ENCODE assay signal across 13 cellular contexts in the genomic region with DNA sequence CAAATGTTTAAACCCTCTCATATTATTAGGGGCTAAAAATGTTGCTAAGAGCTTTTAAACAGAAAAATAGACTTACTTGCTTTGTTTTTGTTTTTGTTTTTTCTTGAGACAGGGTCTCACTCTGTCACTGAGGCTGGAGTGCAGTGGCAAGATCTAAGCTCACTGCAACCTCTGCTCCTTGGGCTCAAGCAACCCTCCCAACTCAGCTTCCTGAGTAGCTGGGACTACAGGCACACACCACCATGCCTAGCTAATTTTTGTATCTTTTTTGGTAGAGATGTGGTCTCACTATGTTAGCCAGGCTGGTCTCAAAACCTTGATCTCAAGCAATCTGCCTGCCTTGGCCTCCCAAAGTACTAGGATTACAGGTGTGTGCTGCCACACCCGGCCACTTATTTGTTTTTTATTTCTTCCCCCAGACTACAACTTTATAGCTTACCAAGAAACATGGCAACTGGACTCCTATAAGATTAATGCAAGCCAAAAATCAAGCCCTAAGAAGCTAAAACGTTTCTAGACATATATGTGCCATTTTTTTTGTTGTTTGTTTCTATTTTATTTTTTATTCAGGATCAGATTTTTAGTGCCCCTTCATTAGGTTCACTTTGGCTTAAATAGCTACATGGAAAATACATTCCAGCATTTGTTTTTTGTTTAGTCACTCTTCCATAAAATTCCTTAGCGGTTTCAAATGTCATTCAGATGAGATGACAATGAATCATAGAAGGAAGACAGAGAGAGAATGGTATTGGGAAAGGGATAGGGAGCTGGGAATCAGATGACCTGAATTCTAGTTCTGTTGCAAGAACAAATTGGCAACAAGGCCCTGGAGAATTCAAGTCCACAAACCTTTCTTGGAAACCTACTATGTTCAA.
DNase-seq lines count a peak whose midpoint lies in the region; ATAC-seq lines count a peak whose summit lies in the region.
"Had no signal": no experiment of that assay in that cellular context is flagged by ENCODE, and none has a peak within 500 bp of the region (broad histone marks: within the 10 kb centered on the region; RNA-seq: fewer than 3 reads in every experiment).

No MANE protein-coding gene starts in this region.

- in situ Hi-C loops in GM23248 (cut with MboI), result no loop called here

- no peaks in the 10 kb centered on the region for H3K9me3 ChIP-seq in GM23248 (ENCODE audit: low read depth)
- no peaks in the 10 kb centered on the region for H3K9me3 ChIP-seq in SJSA1 (replicated peaks)
- no peaks in the 10 kb centered on the region for H3K9me3 ChIP-seq in skeletal muscle satellite cell (replicated peaks; ENCODE audit: low read length)
- no peaks in the 10 kb centered on the region for H3K9me3 ChIP-seq in naive thymus-derived CD4-positive, alpha-beta T cell (ENCODE audit: control insufficient read depth in 2 of 3, low read length in 3 of 3)
- H3K9me3 ChIP-seq: prostate gland, upper lobe of right lung had no signal

- no peaks in the 10 kb centered on the region for H3K9me3 Mint-ChIP-seq in naive thymus-derived CD4-positive, alpha-beta T cell

- H3F3A ChIP-seq in GM23248 (ENCODE audit: insufficient read depth), result peaks cover 28% of the 10 kb centered on the region

- no peaks in the 10 kb centered on the region for H3K36me3 ChIP-seq in GM23248 (ENCODE audit: low read depth)
- H3K36me3 ChIP-seq in SJSA1, result no peaks in the 10 kb centered on the region
- no peaks in the 10 kb centered on the region for H3K36me3 ChIP-seq in skeletal muscle satellite cell (ENCODE audit: insufficient read depth, low read length)
- H3K36me3 ChIP-seq in naive thymus-derived CD4-positive, alpha-beta T cell (ENCODE audit: control insufficient read depth in 2 of 3, insufficient read depth in 3 of 3, low read length in 3 of 3), result no peaks in the 10 kb centered on the region
- H3K36me3 ChIP-seq: prostate gland, upper lobe of right lung had no signal

- CTCF ChIA-PET in naive thymus-derived CD4-positive, alpha-beta T cell (lab: Charles Lee), result no interaction called here

- H3K27ac Mint-ChIP-seq in naive thymus-derived CD4-positive, alpha-beta T cell, result no peak overlapping the region

- H3K4me2 ChIP-seq in GM23248 (ENCODE audit: unreplicated experiment) (peak overlapping the region; percentile 70), skeletal muscle satellite cell (ENCODE audit: low read length) (peak overlapping the region; percentile 57)

- POLR2A ChIA-PET in naive thymus-derived CD4-positive, alpha-beta T cell (lab: Charles Lee), result no interaction called here

- H3K27ac ChIP-seq in GM23248 (peak overlapping the region; percentile 93), SJSA1 (peak overlapping the region; percentile 91)
- no peak overlapping the region for H3K27ac ChIP-seq in naive thymus-derived CD4-positive, alpha-beta T cell (ENCODE audit: low read depth, low read length)
- H3K27ac ChIP-seq: prostate gland, upper lobe of right lung had no signal

- H3K4me3 ChIP-seq in GM23248 (peak overlapping the region; percentile 37), SJSA1 (no peak overlapping the region), skeletal muscle satellite cell (ENCODE audit: low read length) (peak overlapping the region; percentile 21)
- H3K4me3 ChIP-seq in naive thymus-derived CD4-positive, alpha-beta T cell (ENCODE audit: low read length), result no peak overlapping the region
- H3K4me3 ChIP-seq: prostate gland, upper lobe of right lung had no signal

- H3K4me1 ChIP-seq in GM23248 (ENCODE audit: insufficient read depth) (peaks cover 36% of the 10 kb centered on the region), SJSA1 (replicated peaks) (peaks cover 61% of the 10 kb centered on the region), skeletal muscle satellite cell (ENCODE audit: control insufficient read depth, insufficient read depth, low read length) (peaks cover 12% of the 10 kb centered on the region)
- no peaks in the 10 kb centered on the region for H3K4me1 ChIP-seq in naive thymus-derived CD4-positive, alpha-beta T cell (ENCODE audit: control insufficient read depth in 2 of 2, insufficient read depth in 2 of 2, low read length in 2 of 2)
- H3K4me1 ChIP-seq: prostate gland, upper lobe of right lung had no signal

- 0 to 3% methylated on average over 3 of the region's 3 CpGs for WGBS in GM23248 (ENCODE audit: low coverage in 1 of 2, low lambda C conversion rate in 2 of 2, missing lambda C conversion rate in 2 of 2), 2 experiments

- peak overlapping the region; percentile 69 for H2AFZ ChIP-seq in GM23248

- H3K27me3 Mint-ChIP-seq in naive thymus-derived CD4-positive, alpha-beta T cell, result peaks cover 0 to 4% (median 0%) of the 10 kb centered on the region in 5 donors

- H3K79me2 ChIP-seq in GM23248 (ENCODE audit: insufficient read depth), result no peaks in the 10 kb centered on the region

- no peak for ATAC-seq in naive thymus-derived CD4-positive, alpha-beta T cell
- ATAC-seq in GM21367 (IDR thresholded peaks at IDR 0.05; ENCODE audit: unreplicated experiment) (no peak), HG03108 (IDR thresholded peaks at IDR 0.05; ENCODE audit: unreplicated experiment) (no peak)
- ATAC-seq: left cardiac atrium, upper lobe of right lung had no signal

- H3K4me3 Mint-ChIP-seq in naive thymus-derived CD4-positive, alpha-beta T cell, result no peak overlapping the region

- DNase-seq in GM23248 (peak; percentile 91), SJSA1 (ENCODE audit: low read depth in 1 of 2, low spot score in 2 of 2) (peak; percentile 46 to 89), fibroblast of gingiva (ENCODE audit: low read depth) (peak; percentile 92)
- no peak for DNase-seq in naive thymus-derived CD4-positive, alpha-beta T cell
- no peak for DNase-seq in activated CD4-positive, alpha-beta T cell treated with anti-CD3 and anti-CD28 coated beads for 4 hours
- DNase-seq: activated naive CD4-positive, alpha-beta T cell treated with Interleukin-2 at 50 U/mL for 16 hours; left cardiac atrium; NCI-H1417 treated with DMSO at 0.1 percent for 48 hours; upper lobe of right lung had no signal

- intact Hi-C loops in naive thymus-derived CD4-positive, alpha-beta T cell (cut with micrococcal nuclease), result no loop called here

- H3K9ac ChIP-seq in GM23248 (peak overlapping the region; percentile 72), skeletal muscle satellite cell (ENCODE audit: low read depth, low read length) (peak overlapping the region; percentile 69)

- H3K27me3 ChIP-seq in GM23248 (replicated peaks; ENCODE audit: insufficient read depth) (no peaks in the 10 kb centered on the region), SJSA1 (replicated peaks) (no peaks in the 10 kb centered on the region), skeletal muscle satellite cell (ENCODE audit: control insufficient read depth, insufficient read depth, low read length) (no peaks in the 10 kb centered on the region)
- no peaks in the 10 kb centered on the region for H3K27me3 ChIP-seq in naive thymus-derived CD4-positive, alpha-beta T cell (ENCODE audit: control insufficient read depth in 2 of 2, insufficient read depth in 2 of 2, low read length in 2 of 2)
- H3K27me3 ChIP-seq: upper lobe of right lung had no signal

- no peaks in the 10 kb centered on the region for H4K20me1 ChIP-seq in GM23248 (ENCODE audit: insufficient read depth)

- no peaks in the 10 kb centered on the region for H3K4me1 Mint-ChIP-seq in naive thymus-derived CD4-positive, alpha-beta T cell

- no peaks in the 10 kb centered on the region for H3K9me2 ChIP-seq in GM23248 (ENCODE audit: insufficient read depth)

- no peaks in the 10 kb centered on the region for H3K36me3 Mint-ChIP-seq in naive thymus-derived CD4-positive, alpha-beta T cell

Comparison
In these comparisons a context has a peak if more than half of its experiments do, and no peak if none do; other contexts are left out.
1. DNase-seq: peak in GM23248 (single experiment), SJSA1 (2 of 2) and fibroblast of gingiva (single experiment); none in naive thymus-derived CD4-positive, alpha-beta T cell (0 of 9) and activated CD4-positive, alpha-beta T cell treated with anti-CD3 and anti-CD28 coated beads for 4 hours (0 of 2).
2. H3K4me3 ChIP-seq: peak in GM23248 (single experiment) and skeletal muscle satellite cell (single experiment); none in SJSA1 (single experiment) and naive thymus-derived CD4-positive, alpha-beta T cell (single experiment).